In the genomic region with DNA sequence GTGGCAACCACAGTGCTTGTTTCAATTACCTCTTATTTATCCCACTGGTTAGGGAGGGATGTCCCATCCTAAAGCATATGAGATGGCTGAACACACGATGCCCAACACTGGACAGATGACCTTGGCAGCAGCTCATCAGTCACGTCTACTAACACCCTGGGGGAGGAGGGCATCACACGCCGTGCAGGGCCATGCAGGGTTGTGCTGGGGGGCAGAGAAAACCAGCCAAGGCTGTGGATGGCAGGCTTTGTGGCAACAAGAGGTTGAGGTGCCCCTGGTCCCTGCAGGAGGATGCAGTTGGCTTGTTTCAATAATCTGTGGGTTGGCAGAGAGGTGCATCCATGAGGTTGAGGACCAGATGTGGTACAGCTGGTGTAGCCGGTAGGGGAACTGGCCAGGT, we compare ENCODE assay signal across 21 cellular contexts.
DNase-seq lines count a peak whose midpoint lies in the region; FAIRE-seq and TF ChIP-seq lines count a peak whose summit lies in the region.
"Had no signal": no experiment of that assay in that cellular context is flagged by ENCODE, and none has a peak within 500 bp of the region (broad histone marks: within the 10 kb centered on the region; RNA-seq: fewer than 3 reads in every experiment).

No MANE protein-coding gene starts in this region.

- no peaks in the 10 kb centered on the region for H4K20me1 ChIP-seq in H1 (replicated peaks in 1 of 2; ENCODE audit: control insufficient read depth in 1 of 2, insufficient read depth in 2 of 2, low read length in 2 of 2)
- H4K20me1 ChIP-seq: BLaER1 treated with 17β-estradiol and CSF1 and Interleukin-3, amounts not matched to agents 10 nM and 100 nM had no signal

- H2BK5ac ChIP-seq in H1 (ENCODE audit: low read depth, low read length) (no peak overlapping the region), neuronal stem cell (ENCODE audit: low read length) (no peak overlapping the region)

- H3K23ac ChIP-seq in H1 (ENCODE audit: insufficient read length) (no peak overlapping the region), neuronal stem cell (ENCODE audit: low read depth, low read length, poor library complexity) (no peak overlapping the region)

- H3K56ac ChIP-seq in H1 (replicated peaks; ENCODE audit: insufficient read length, low read depth, low read length): no peak overlapping the region

- WGBS in H1 (ENCODE audit: extremely low coverage in 1 of 2, insufficient coverage in 1 of 2, insufficient read length in 1 of 2, insufficient replicate concordance in 2 of 2, low coverage in 1 of 2, low lambda C conversion rate in 2 of 2, missing lambda C conversion rate in 1 of 2), 2 experiments: 93% methylated on average over 5 of the region's 5 CpGs; no CpG with 5 or more reads in 1 of the 2 experiments
- WGBS in neuronal stem cell (ENCODE audit: extremely low coverage in 2 of 2, insufficient read length in 2 of 2, insufficient replicate concordance in 1 of 2), 2 donors: no CpG with 5 or more reads among the region's 5 CpGs

- H3K79me1 ChIP-seq in H1 (ENCODE audit: low read depth, low read length) (no peaks in the 10 kb centered on the region), neuronal stem cell (ENCODE audit: low read depth, low read length) (no peaks in the 10 kb centered on the region)

- H3K23me2 ChIP-seq in H1 (ENCODE audit: low read depth, low read length): no peaks in the 10 kb centered on the region

- H3K4me1 ChIP-seq in H1 (replicated peaks in 1 of 4; ENCODE audit: control insufficient read depth in 3 of 4, insufficient read depth in 4 of 4, low read length in 3 of 4) (no peaks in the 10 kb centered on the region), neuronal stem cell (ENCODE audit: control insufficient read depth in 2 of 2, insufficient read depth in 1 of 2, low read depth in 1 of 2, low read length in 2 of 2) (peaks cover 0 to 3% of the 10 kb centered on the region in 2 donors)
- H3K4me1 ChIP-seq: A549; BLaER1 treated with 17β-estradiol and CSF1 and Interleukin-3, amounts not matched to agents 10 nM and 100 nM; Caco-2 had no signal

- no peak overlapping the region for H3K27ac Mint-ChIP-seq in activated naive CD8-positive, alpha-beta T cell treated with anti-CD3 and anti-CD28 coated beads for 36 hours
- H3K27ac Mint-ChIP-seq: B cell; CD4-positive, alpha-beta T cell; CD8-positive, alpha-beta T cell had no signal

- H3K14ac ChIP-seq in H1 (ENCODE audit: insufficient read length) (no peak overlapping the region), neuronal stem cell (ENCODE audit: low read length) (no peak overlapping the region)

- H3K27me3 Mint-ChIP-seq in activated naive CD8-positive, alpha-beta T cell treated with anti-CD3 and anti-CD28 coated beads for 36 hours: peaks cover 11% of the 10 kb centered on the region

- H2BK12ac ChIP-seq in H1 (ENCODE audit: low read depth, low read length) (no peak overlapping the region), neuronal stem cell (ENCODE audit: low read length) (no peak overlapping the region)

- H4K5ac ChIP-seq in H1 (ENCODE audit: insufficient read length, low read depth, low read length): no peak overlapping the region

- no peak overlapping the region for H2BK20ac ChIP-seq in H1 (ENCODE audit: low read length)

- DNase-seq in HTR-8/SVneo (ENCODE audit: insufficient read length, low spot score) (no peak), H1 (ENCODE audit: low read depth in 1 of 2, low spot score in 2 of 2) (no peak), neuronal stem cell (ENCODE audit: low spot score) (no peak), NOMO-1 (lab: John Stamatoyannopoulos, UW; ENCODE audit: unreplicated experiment in 2 of 2) (no peak)
- no peak for DNase-seq in activated naive CD8-positive, alpha-beta T cell treated with anti-CD3 and anti-CD28 coated beads for 36 hours
- DNase-seq: AML-193; Caco-2; Calu3; CD4-positive, alpha-beta T cell; CD8-positive, alpha-beta T cell; DMS79 treated with DMSO at 0.1 percent for 48 hours; GF-D8 had no signal

- H3K4me2 ChIP-seq in H1 (ENCODE audit: insufficient read depth in 1 of 2, low read depth in 2 of 2, low read length in 2 of 2) (no peak overlapping the region), neuronal stem cell (ENCODE audit: insufficient read depth, low read length, poor library complexity, severe bottlenecking) (no peak overlapping the region)
- H3K4me2 ChIP-seq: A549; BLaER1 treated with 17β-estradiol and CSF1 and Interleukin-3, amounts not matched to agents 10 nM and 100 nM had no signal

- H3K9me3 Mint-ChIP-seq in activated naive CD8-positive, alpha-beta T cell treated with anti-CD3 and anti-CD28 coated beads for 36 hours: peaks cover 1% of the 10 kb centered on the region
- H3K9me3 Mint-ChIP-seq: CD8-positive, alpha-beta T cell had no signal

- TF ChIP-seq POLR2A in H1 (IDR thresholded peaks at IDR 0.05; ENCODE audit: control extremely low read depth in 1 of 2, low read depth in 2 of 2, low read length in 2 of 2): no peak

- FAIRE-seq in HTR-8/SVneo (lab: Jason Lieb, UNC) (peak; percentile 70), H1 (lab: Jason Lieb, UNC) (no peak)
- FAIRE-seq: A549, D721Med, G401.6, GM12891, GM19239 had no signal

- peak overlapping the region; percentile 38; the same call in 1 of the 2 replicates for H4K8ac ChIP-seq in H1 (ENCODE audit: extremely low read depth, insufficient read depth, low read length)
- H4K8ac ChIP-seq in neuronal stem cell (ENCODE audit: low read depth, low read length): no peak overlapping the region

- H4K91ac ChIP-seq in H1 (replicated peaks; ENCODE audit: insufficient read length, low read length): no peak overlapping the region
- H4K91ac ChIP-seq in neuronal stem cell (ENCODE audit: low read depth, low read length, poor library complexity): no peak overlapping the region

- H2AK5ac ChIP-seq in H1 (ENCODE audit: low read depth, low read length) (no peak overlapping the region), neuronal stem cell (ENCODE audit: low read depth, low read length) (no peak overlapping the region)

- H3K27me3 ChIP-seq in H1 (replicated peaks in 1 of 4; ENCODE audit: control insufficient read depth in 3 of 4, extremely low read depth in 1 of 4, insufficient read depth in 3 of 4, low read length in 3 of 4) (no peaks in the 10 kb centered on the region), neuronal stem cell (ENCODE audit: control insufficient read depth in 3 of 3, insufficient read depth in 3 of 3, low read depth in 1 of 3, low read length in 3 of 3) (peaks cover 0 to 7% (median 0%) of the 10 kb centered on the region in 3 experiments)
- H3K27me3 ChIP-seq: BLaER1 treated with 17β-estradiol and CSF1 and Interleukin-3, amounts not matched to agents 10 nM and 100 nM had no signal

- H2BK120ac ChIP-seq in H1 (replicated peaks; ENCODE audit: low read depth, low read length) (no peak overlapping the region), neuronal stem cell (ENCODE audit: low read depth, low read length) (no peak overlapping the region)

- no peak overlapping the region for H3K27ac ChIP-seq in H1 (ENCODE audit: low read depth, low read length)
- no peak overlapping the region for H3K27ac ChIP-seq in neuronal stem cell (replicated peaks; ENCODE audit: low read length)
- H3K27ac ChIP-seq: 22Rv1; A549; BLaER1 treated with 17β-estradiol and CSF1 and Interleukin-3, amounts not matched to agents 10 nM and 100 nM; C4-2B had no signal

- no peak overlapping the region for H3K4me3 ChIP-seq in H1 (ENCODE audit: extremely low read depth in 1 of 4, insufficient read depth in 2 of 4, low read depth in 3 of 4, low read length in 4 of 4)
- H3K4me3 ChIP-seq in neuronal stem cell (ENCODE audit: low read length in 2 of 2): no peak overlapping the region
- H3K4me3 ChIP-seq: A549; BLaER1 treated with 17β-estradiol and CSF1 and Interleukin-3, amounts not matched to agents 10 nM and 100 nM had no signal

- no peak for TF ChIP-seq EP300 in H1 (IDR thresholded peaks at IDR 0.05; ENCODE audit: borderline replicate concordance in 1 of 2, low read depth in 2 of 2, low read length in 2 of 2)

- no peak for TF ChIP-seq CTCF in H1 (IDR thresholded peaks at IDR 0.05; ENCODE audit: control extremely low read depth in 1 of 3, insufficient read depth in 1 of 3, low read depth in 1 of 3, low read length in 3 of 3)

- H3K79me2 ChIP-seq in H1 (ENCODE audit: control insufficient read depth in 1 of 2, insufficient read depth in 2 of 2, low read length in 2 of 2): no peaks in the 10 kb centered on the region

- no peak overlapping the region for H3K4me3 Mint-ChIP-seq in activated naive CD8-positive, alpha-beta T cell treated with anti-CD3 and anti-CD28 coated beads for 36 hours
- H3K4me3 Mint-ChIP-seq: B cell; CD4-positive, alpha-beta T cell; CD8-positive, alpha-beta T cell had no signal

- POLR2A ChIA-PET in H1 (lab: Charles Lee; ENCODE audit: partially characterized antibody): no interaction called here

- H3K4me1 Mint-ChIP-seq in activated naive CD8-positive, alpha-beta T cell treated with anti-CD3 and anti-CD28 coated beads for 36 hours: no peaks in the 10 kb centered on the region
- H3K4me1 Mint-ChIP-seq: B cell had no signal

- no peak overlapping the region for H3K9ac ChIP-seq in H1 (replicated peaks in 1 of 4; ENCODE audit: extremely low read depth in 1 of 4, low read depth in 3 of 4, low read length in 3 of 4)
- no peak overlapping the region for H3K9ac ChIP-seq in neuronal stem cell (ENCODE audit: low read depth, low read length, poor library complexity)
- H3K9ac ChIP-seq: BLaER1 treated with 17β-estradiol and CSF1 and Interleukin-3, amounts not matched to agents 10 nM and 100 nM had no signal

- CTCF ChIA-PET in H1 (lab: Charles Lee; ENCODE audit: partially characterized antibody): no interaction called here

- no peaks in the 10 kb centered on the region; a peak in 1 of 8 replicates for H3K36me3 ChIP-seq in H1 (ENCODE audit: control insufficient read depth in 2 of 4, insufficient read depth in 4 of 4, low read length in 3 of 4)
- no peaks in the 10 kb centered on the region for H3K36me3 ChIP-seq in neuronal stem cell (replicated peaks in 1 of 2; ENCODE audit: control insufficient read depth in 2 of 2, insufficient read depth in 2 of 2, low read length in 2 of 2)
- H3K36me3 ChIP-seq: BLaER1 treated with 17β-estradiol and CSF1 and Interleukin-3, amounts not matched to agents 10 nM and 100 nM had no signal

- H3K9me3 ChIP-seq in H1 (ENCODE audit: insufficient read depth in 2 of 2, low read depth in 1 of 2, low read length in 1 of 2) (peaks cover 0 to 2% of the 10 kb centered on the region in 2 experiments; a peak in 1 of 4 replicates), neuronal stem cell (replicated peaks in 1 of 2; ENCODE audit: control insufficient read depth in 2 of 2, insufficient read depth in 1 of 2, low read depth in 1 of 2, low read length in 2 of 2) (no peaks in the 10 kb centered on the region)
- H3K9me3 ChIP-seq: A549, Caco-2 had no signal

- no peaks in the 10 kb centered on the region for H3K36me3 Mint-ChIP-seq in activated naive CD8-positive, alpha-beta T cell treated with anti-CD3 and anti-CD28 coated beads for 36 hours
- H3K36me3 Mint-ChIP-seq: CD8-positive, alpha-beta T cell had no signal

- H3K4ac ChIP-seq in H1 (replicated peaks; ENCODE audit: insufficient read length, low read depth, low read length): no peak overlapping the region
- no peak overlapping the region for H3K4ac ChIP-seq in neuronal stem cell (ENCODE audit: low read length)

- H3K18ac ChIP-seq in H1 (ENCODE audit: extremely low read depth, low read length) (no peak overlapping the region), neuronal stem cell (ENCODE audit: low read length) (peak overlapping the region; percentile 20)

- H2BK15ac ChIP-seq in H1 (ENCODE audit: low read length) (no peak overlapping the region), neuronal stem cell (ENCODE audit: low read length) (no peak overlapping the region)

- TF ChIP-seq RAD21 in H1 (IDR thresholded peaks at IDR 0.05 in 1 of 2, conservative IDR thresholded peaks at IDR 0.05 in 1 of 2; ENCODE audit: low read depth in 2 of 2, low read length in 2 of 2): no peak

- H2AFZ ChIP-seq in H1 (ENCODE audit: low read length) (no peak overlapping the region; the same call in 1 of the 2 replicates), neuronal stem cell (ENCODE audit: low read length) (no peak overlapping the region)
